In the genomic region with DNA sequence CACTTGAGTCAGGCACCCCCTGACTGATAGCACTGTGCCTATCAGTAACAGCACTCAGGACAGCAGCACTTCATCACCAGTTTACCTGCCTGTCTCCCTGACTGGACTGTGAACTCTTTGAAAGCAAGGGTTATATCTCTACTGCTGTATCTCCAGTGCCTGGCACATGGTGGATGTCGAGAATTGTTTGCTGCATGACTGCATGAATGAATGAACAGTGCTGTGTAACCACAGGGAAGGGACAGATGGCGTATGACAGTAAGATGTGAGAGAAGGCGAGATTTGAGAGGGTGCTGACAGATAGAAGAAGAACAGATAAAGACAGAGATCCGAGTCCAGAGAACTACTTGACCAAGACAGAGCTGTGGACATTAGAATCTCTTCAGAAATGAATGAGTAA, we compare ENCODE assay signal across 24 cellular contexts.
"Had no signal": no experiment of that assay in that cellular context is flagged by ENCODE, and none has a peak within 500 bp of the region (broad histone marks: within the 10 kb centered on the region; RNA-seq: fewer than 3 reads in every experiment).

No MANE protein-coding gene starts in this region.

- H3K27me3 ChIP-seq: adrenal gland, breast epithelium, SJSA1 had no signal

- DNase-seq: activated CD4-positive, alpha-beta T cell treated with anti-CD3 and anti-CD28 coated beads for 4 hours; activated CD4-positive, alpha-beta T cell treated with anti-CD3 and anti-CD28 coated beads, Interleukin-2, amount 50 U/mL, for 4 hours; activated CD8-positive, alpha-beta memory T cell treated with anti-CD3 and anti-CD28 coated beads, Interleukin-2, amount 50 U/mL, for 48 hours; activated CD8-positive, alpha-beta T cell treated with anti-CD3 and anti-CD28 coated beads, Interleukin-2, amount 10 ng/mL, durations not matched to agents 7 days and 5 days; activated naive CD4-positive, alpha-beta T cell treated with anti-CD3 and anti-CD28 coated beads, Interleukin-2, amount 50 U/mL, for 16 hours; activated naive CD8-positive, alpha-beta T cell treated with anti-CD3 and anti-CD28 coated beads, Interleukin-2, amount 10 ng/mL, durations not matched to agents 7 days and 5 days; activated T-cell treated with anti-CD3 and anti-CD28 coated beads, Interleukin-2, amount 50 U/mL, for 1 hour; adrenal gland; anterior cingulate cortex; KBM-7; NCI-H1092; NCI-H1417; NCI-H1930; NCI-H2171; NCI-H226; NCI-H526; NCI-H774; SHP77; SW 1271 had no signal

- H3K9me3 ChIP-seq: adrenal gland, breast epithelium, SJSA1 had no signal

- H3K4me1 Mint-ChIP-seq: central memory CD8-positive, alpha-beta T cell had no signal

- H3K4me3 ChIP-seq: adrenal gland, breast epithelium, SJSA1 had no signal

- H3K9me3 Mint-ChIP-seq: activated naive CD8-positive, alpha-beta T cell treated with anti-CD3 and anti-CD28 coated beads, Interleukin-2, amount 10 ng/mL, durations not matched to agents 7 days and 5 days; central memory CD8-positive, alpha-beta T cell had no signal

- H3K27me3 Mint-ChIP-seq: activated naive CD8-positive, alpha-beta T cell treated with anti-CD3 and anti-CD28 coated beads, Interleukin-2, amount 10 ng/mL, durations not matched to agents 7 days and 5 days; central memory CD8-positive, alpha-beta T cell had no signal

- H3K4me1 ChIP-seq: adrenal gland, breast epithelium, SJSA1 had no signal

- H3K4me3 Mint-ChIP-seq: activated CD8-positive, alpha-beta T cell treated with anti-CD3 and anti-CD28 coated beads, Interleukin-2, amount 10 ng/mL, durations not matched to agents 7 days and 5 days; activated naive CD8-positive, alpha-beta T cell treated with anti-CD3 and anti-CD28 coated beads, Interleukin-2, amount 10 ng/mL, durations not matched to agents 7 days and 5 days; central memory CD8-positive, alpha-beta T cell had no signal

- H3K27ac Mint-ChIP-seq: activated CD8-positive, alpha-beta T cell treated with anti-CD3 and anti-CD28 coated beads, Interleukin-2, amount 10 ng/mL, durations not matched to agents 7 days and 5 days; activated naive CD8-positive, alpha-beta T cell treated with anti-CD3 and anti-CD28 coated beads, Interleukin-2, amount 10 ng/mL, durations not matched to agents 7 days and 5 days had no signal

- ATAC-seq: activated CD4-positive, CD25-positive, alpha-beta regulatory T cell treated with anti-CD3 and anti-CD28 coated beads, Interleukin-2, amount 50 U/mL, for 24 hours; activated CD8-positive, alpha-beta T cell treated with anti-CD3 and anti-CD28 coated beads, Interleukin-2, amount 10 ng/mL, durations not matched to agents 7 days and 5 days; SK-N-SH treated with all-trans-retinoic acid at 6 μM for 48 hours had no signal

- H3K27ac ChIP-seq: adrenal gland, breast epithelium, SJSA1 had no signal
